ENCODE assay signal across 1 cellular context in the genomic region with DNA sequence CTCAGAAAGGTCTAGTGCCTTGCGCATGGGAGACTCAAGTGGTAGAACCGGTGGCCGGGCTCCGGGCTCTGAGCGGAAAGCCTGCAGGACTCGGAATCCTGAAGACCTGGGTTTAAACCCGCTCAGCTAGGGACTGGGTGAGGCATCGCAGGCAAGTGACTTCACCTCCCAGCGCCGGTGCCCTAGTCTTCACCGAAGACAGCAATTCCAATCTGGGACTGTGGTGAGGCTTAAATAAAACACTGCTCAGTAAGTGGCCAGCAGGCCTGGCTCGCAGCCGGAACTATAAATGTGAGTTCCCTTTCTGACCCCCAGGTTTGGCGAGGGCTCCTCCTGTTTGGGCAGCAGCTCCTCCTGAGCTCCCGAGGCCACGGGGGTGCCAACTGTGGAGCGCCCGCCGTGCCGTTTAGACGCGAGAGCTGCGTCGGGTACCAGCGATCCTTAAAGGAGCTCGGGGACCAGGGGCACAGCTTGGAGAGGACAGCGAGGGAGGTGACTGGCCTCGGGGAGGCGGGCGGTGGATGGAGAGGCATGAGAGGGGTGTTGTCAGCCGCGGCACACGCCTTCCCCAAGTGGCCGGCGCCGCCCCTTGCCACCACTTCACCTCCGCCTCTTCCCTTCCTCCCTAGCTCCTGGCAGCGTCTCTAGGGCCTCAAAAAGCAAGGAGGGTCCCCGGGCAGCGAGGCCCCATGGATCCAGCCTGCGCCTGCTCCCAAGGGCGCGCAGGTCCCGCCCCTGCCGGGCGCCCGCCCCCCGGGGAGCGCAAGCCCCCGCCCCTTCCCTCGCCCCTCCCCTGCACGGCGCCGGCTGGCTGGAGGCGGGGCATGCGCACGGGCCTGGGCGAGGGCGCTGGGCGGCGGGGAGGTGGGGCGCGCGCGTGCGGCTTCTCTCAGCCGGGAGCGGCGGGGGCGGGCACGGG.
TF ChIP-seq lines count a peak whose summit lies in the region.

No MANE protein-coding gene starts in this region.

TF ChIP-seq in WTC11, 78 proteins besides CTCF, POLR2A, EP300 and RAD21 (continued from another document):
- TF ChIP-seq, protein P1, sequence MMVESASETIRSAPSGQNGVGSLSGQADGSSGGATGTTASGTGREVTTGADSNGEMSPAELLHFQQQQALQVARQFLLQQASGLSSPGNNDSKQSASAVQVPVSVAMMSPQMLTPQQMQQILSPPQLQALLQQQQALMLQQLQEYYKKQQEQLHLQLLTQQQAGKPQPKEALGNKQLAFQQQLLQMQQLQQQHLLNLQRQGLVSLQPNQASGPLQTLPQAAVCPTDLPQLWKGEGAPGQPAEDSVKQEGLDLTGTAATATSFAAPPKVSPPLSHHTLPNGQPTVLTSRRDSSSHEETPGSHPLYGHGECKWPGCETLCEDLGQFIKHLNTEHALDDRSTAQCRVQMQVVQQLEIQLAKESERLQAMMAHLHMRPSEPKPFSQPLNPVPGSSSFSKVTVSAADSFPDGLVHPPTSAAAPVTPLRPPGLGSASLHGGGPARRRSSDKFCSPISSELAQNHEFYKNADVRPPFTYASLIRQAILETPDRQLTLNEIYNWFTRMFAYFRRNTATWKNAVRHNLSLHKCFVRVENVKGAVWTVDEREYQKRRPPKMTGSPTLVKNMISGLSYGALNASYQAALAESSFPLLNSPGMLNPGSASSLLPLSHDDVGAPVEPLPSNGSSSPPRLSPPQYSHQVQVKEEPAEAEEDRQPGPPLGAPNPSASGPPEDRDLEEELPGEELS (CRISPR knock-in tag; IDR thresholded peaks at IDR 0.05): 0 out of 2 replicates have a peak, but pooled peaks have one; percentile 62
- TF ChIP-seq, protein P2, sequence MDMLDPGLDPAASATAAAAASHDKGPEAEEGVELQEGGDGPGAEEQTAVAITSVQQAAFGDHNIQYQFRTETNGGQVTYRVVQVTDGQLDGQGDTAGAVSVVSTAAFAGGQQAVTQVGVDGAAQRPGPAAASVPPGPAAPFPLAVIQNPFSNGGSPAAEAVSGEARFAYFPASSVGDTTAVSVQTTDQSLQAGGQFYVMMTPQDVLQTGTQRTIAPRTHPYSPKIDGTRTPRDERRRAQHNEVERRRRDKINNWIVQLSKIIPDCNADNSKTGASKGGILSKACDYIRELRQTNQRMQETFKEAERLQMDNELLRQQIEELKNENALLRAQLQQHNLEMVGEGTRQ (CRISPR knock-in tag; IDR thresholded peaks at IDR 0.05): no peak
- TF ChIP-seq ELF4 (CRISPR knock-in tag; IDR thresholded peaks at IDR 0.05; ENCODE audit: low read depth): no peak
- peak; percentile 92 for TF ChIP-seq ZNF423 (CRISPR knock-in tag; IDR thresholded peaks at IDR 0.05)
- TF ChIP-seq, protein P3, sequence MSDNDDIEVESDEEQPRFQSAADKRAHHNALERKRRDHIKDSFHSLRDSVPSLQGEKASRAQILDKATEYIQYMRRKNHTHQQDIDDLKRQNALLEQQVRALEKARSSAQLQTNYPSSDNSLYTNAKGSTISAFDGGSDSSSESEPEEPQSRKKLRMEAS (CRISPR knock-in tag; IDR thresholded peaks at IDR 0.05): peak; percentile 25; the same call in 1 of the 2 replicates
